ENCODE assay signal across 15 cellular contexts in genomic region chr11:35725880-35726279, GRCh38.
DNase-seq lines count a peak whose midpoint lies in the region; ATAC-seq and TF ChIP-seq lines count a peak whose summit lies in the region.
"Had no signal": no experiment of that assay in that cellular context is flagged by ENCODE, and none has a peak within 500 bp of the region (broad histone marks: within the 10 kb centered on the region; RNA-seq: fewer than 3 reads in every experiment).

No MANE protein-coding gene starts in this region.

- TF ChIP-seq POLR2A in heart left ventricle (IDR thresholded peaks at IDR 0.05), result no peak

- peaks cover 0 to 17% (median 9%) of the 10 kb centered on the region in 12 donors for H3K9me3 ChIP-seq in heart left ventricle
- H3K9me3 ChIP-seq in RWPE2 (ENCODE audit: severe bottlenecking), result no peaks in the 10 kb centered on the region
- H3K9me3 ChIP-seq: esophagus squamous epithelium, uterus had no signal

- H3K27ac ChIP-seq in heart left ventricle (no peak overlapping the region), RWPE2 (ENCODE audit: poor library complexity, severe bottlenecking) (no peak overlapping the region)
- H3K27ac ChIP-seq: esophagus squamous epithelium, uterus had no signal

- H3K4me3 ChIP-seq in heart left ventricle, result no peak overlapping the region
- H3K4me3 ChIP-seq in RWPE2 (ENCODE audit: severe bottlenecking), result no peak overlapping the region
- H3K4me3 ChIP-seq: esophagus squamous epithelium, uterus had no signal

- no peak for TF ChIP-seq CTCF in heart left ventricle (IDR thresholded peaks at IDR 0.05)
- TF ChIP-seq CTCF in RWPE2 (IDR thresholded peaks at IDR 0.05; ENCODE audit: poor library complexity, severe bottlenecking), result no peak

- intact Hi-C loops in heart left ventricle (cut with DNase I), result no loop called here
- intact Hi-C loops in cardiac septum (cut with DNase I), result no loop called here

- DNase-seq in heart left ventricle (peak in 1 of 5 donors; percentile 30), cardiac septum (ENCODE audit: low spot score) (no peak), RWPE2 (ENCODE audit: low spot score) (no peak), fibroblast of peridontal ligament (ENCODE audit: extremely low read depth) (peak; percentile 62), stromal cell of bone marrow (ENCODE audit: low read depth) (peak; percentile 37), SIG-M5 (lab: John Stamatoyannopoulos, UW) (no peak), NCI-H1417 (lab: John Stamatoyannopoulos, UW) (no peak)
- no peak for DNase-seq in activated effector memory CD4-positive, alpha-beta T cell treated with Interleukin-2 at 50 U/mL for 16 hours
- DNase-seq: activated CD4-positive, alpha-beta T cell treated with anti-CD3 and anti-CD28 coated beads, Interleukin-2, amount 10 ng/mL, durations not matched to agents 24 days and 14 days; DND-41; esophagus squamous epithelium; kidney; NCI-H1092; nephron progenitor cell; uterus had no signal

- H3K36me3 ChIP-seq in heart left ventricle, result peaks cover 0 to 45% (median 28%) of the 10 kb centered on the region in 9 donors
- H3K36me3 ChIP-seq in RWPE2 (ENCODE audit: low read depth), result peaks cover 52% of the 10 kb centered on the region
- H3K36me3 ChIP-seq: uterus had no signal

- WGBS in heart left ventricle, 4 donors, result 69 to 83% (median 77%) methylated on average over 2 of the region's 2 CpGs

- H3K4me1 ChIP-seq in heart left ventricle (peaks cover 0 to 34% (median 13%) of the 10 kb centered on the region in 12 donors), RWPE2 (ENCODE audit: insufficient read depth, poor library complexity, severe bottlenecking) (peaks cover 8% of the 10 kb centered on the region)
- H3K4me1 ChIP-seq: uterus had no signal

- ATAC-seq in heart left ventricle (peak in 3 of 4 donors; percentile 49 to 71 (median 51)), RWPE2 (ENCODE audit: low read depth) (peak; percentile 64; the same call in 2 of the 3 replicates)

- H3K27me3 ChIP-seq in heart left ventricle (no peaks in the 10 kb centered on the region), RWPE2 (ENCODE audit: insufficient read depth, poor library complexity, severe bottlenecking) (no peaks in the 10 kb centered on the region)
- H3K27me3 ChIP-seq: esophagus squamous epithelium, uterus had no signal

Comparison
In these comparisons a context has a peak if more than half of its experiments do, and no peak if none do; other contexts are left out.
1. DNase-seq: peak in fibroblast of peridontal ligament (single experiment) and stromal cell of bone marrow (single experiment); none in cardiac septum (single experiment), RWPE2 (single experiment), activated effector memory CD4-positive, alpha-beta T cell treated with Interleukin-2 at 50 U/mL for 16 hours (single experiment), SIG-M5 (single experiment) and NCI-H1417 (0 of 3).